ENCODE assay signal across 16 cellular contexts in genomic region chr1:248444602-248445001, GRCh38. TPM values are rescaled to one million over a fixed set of nuclear protein-coding genes. Genes with fewer than 3 reads are reported as not detected.
"Had no signal": no experiment of that assay in that cellular context is flagged by ENCODE, and none has a peak within 500 bp of the region (broad histone marks: within the 10 kb centered on the region; RNA-seq: fewer than 3 reads in every experiment).

No MANE protein-coding gene starts in this region.

RNA-seq across cellular contexts. Expression of gene OR2T2, which starts 0.8 kb away (rescaled TPM):
- total RNA-seq: activated CD4-positive, alpha-beta memory T cell treated with anti-CD3 and anti-CD28 coated beads, Interleukin-2, amount 10 ng/mL, durations not matched to agents 7 days and 5 days; activated CD4-positive, alpha-beta T cell treated with anti-CD3 and anti-CD28 coated beads for 36 hours; activated CD4-positive, alpha-beta T cell treated with anti-CD3 and anti-CD28 coated beads, Interleukin-2, amount 10 ng/mL, durations not matched to agents 7 days and 5 days; activated CD8-positive, alpha-beta memory T cell treated with anti-CD3 and anti-CD28 coated beads, Interleukin-2, amount 10 ng/mL, durations not matched to agents 7 days and 5 days; activated CD8-positive, alpha-beta T cell treated with anti-CD3 and anti-CD28 coated beads, Interleukin-2, amount 10 ng/mL, durations not matched to agents 7 days and 5 days; activated naive CD8-positive, alpha-beta T cell treated with anti-CD3 and anti-CD28 coated beads, Interleukin-2, amount 10 ng/mL, durations not matched to agents 7 days and 5 days; activated T-helper 2 cell treated with anti-CD3 and anti-CD28 coated beads, Interferon-gamma antibody, Interleukin-2, Interleukin-4, amounts not matched to agents 10 μg/mL and 5 μg/mL and 100 μg/mL, durations not matched to agents 14 hours and 24 hours and 36 hours; ascending aorta; bronchial epithelial cell; cardiac muscle cell; chondrocyte; T-cell; T-helper 1 cell treated with Interleukin-12 subunit alpha and Interleukin-12 subunit beta and Interleukin-4 antibody, amounts not matched to agents 30 ng/mL and 1 ng/mL, for 36 hours; T-helper 2 cell treated with Interferon-gamma antibody and Interleukin-4, amounts not matched to agents 100 ng/mL and 5 ng/mL, for 36 hours had no signal
- polyA plus RNA-seq: adipose tissue, cardiac muscle cell had no signal

RNA-seq across cellular contexts. Expression of gene OR2T3, which starts 28.5 kb away (rescaled TPM):
- total RNA-seq: activated CD4-positive, alpha-beta memory T cell treated with anti-CD3 and anti-CD28 coated beads, Interleukin-2, amount 10 ng/mL, durations not matched to agents 7 days and 5 days; activated CD4-positive, alpha-beta T cell treated with anti-CD3 and anti-CD28 coated beads for 36 hours; activated CD4-positive, alpha-beta T cell treated with anti-CD3 and anti-CD28 coated beads, Interleukin-2, amount 10 ng/mL, durations not matched to agents 7 days and 5 days; activated CD8-positive, alpha-beta memory T cell treated with anti-CD3 and anti-CD28 coated beads, Interleukin-2, amount 10 ng/mL, durations not matched to agents 7 days and 5 days; activated CD8-positive, alpha-beta T cell treated with anti-CD3 and anti-CD28 coated beads, Interleukin-2, amount 10 ng/mL, durations not matched to agents 7 days and 5 days; activated naive CD8-positive, alpha-beta T cell treated with anti-CD3 and anti-CD28 coated beads, Interleukin-2, amount 10 ng/mL, durations not matched to agents 7 days and 5 days; activated T-helper 2 cell treated with anti-CD3 and anti-CD28 coated beads, Interferon-gamma antibody, Interleukin-2, Interleukin-4, amounts not matched to agents 10 μg/mL and 5 μg/mL and 100 μg/mL, durations not matched to agents 14 hours and 24 hours and 36 hours; ascending aorta; bronchial epithelial cell; cardiac muscle cell; chondrocyte; T-cell; T-helper 1 cell treated with Interleukin-12 subunit alpha and Interleukin-12 subunit beta and Interleukin-4 antibody, amounts not matched to agents 30 ng/mL and 1 ng/mL, for 36 hours; T-helper 17 cell; T-helper 2 cell treated with Interferon-gamma antibody and Interleukin-4, amounts not matched to agents 100 ng/mL and 5 ng/mL, for 36 hours had no signal
- polyA plus RNA-seq: adipose tissue, cardiac muscle cell had no signal

RNA-seq across cellular contexts. Expression of gene OR2T1, which starts 41.8 kb away (rescaled TPM):
- total RNA-seq: activated CD4-positive, alpha-beta memory T cell treated with anti-CD3 and anti-CD28 coated beads, Interleukin-2, amount 10 ng/mL, durations not matched to agents 7 days and 5 days; activated CD4-positive, alpha-beta T cell treated with anti-CD3 and anti-CD28 coated beads for 36 hours; activated CD4-positive, alpha-beta T cell treated with anti-CD3 and anti-CD28 coated beads, Interleukin-2, amount 10 ng/mL, durations not matched to agents 7 days and 5 days; activated CD8-positive, alpha-beta memory T cell treated with anti-CD3 and anti-CD28 coated beads, Interleukin-2, amount 10 ng/mL, durations not matched to agents 7 days and 5 days; activated CD8-positive, alpha-beta T cell treated with anti-CD3 and anti-CD28 coated beads, Interleukin-2, amount 10 ng/mL, durations not matched to agents 7 days and 5 days; activated naive CD8-positive, alpha-beta T cell treated with anti-CD3 and anti-CD28 coated beads, Interleukin-2, amount 10 ng/mL, durations not matched to agents 7 days and 5 days; activated T-helper 2 cell treated with anti-CD3 and anti-CD28 coated beads, Interferon-gamma antibody, Interleukin-2, Interleukin-4, amounts not matched to agents 10 μg/mL and 5 μg/mL and 100 μg/mL, durations not matched to agents 14 hours and 24 hours and 36 hours; ascending aorta; bronchial epithelial cell; cardiac muscle cell; chondrocyte; T-cell; T-helper 1 cell treated with Interleukin-12 subunit alpha and Interleukin-12 subunit beta and Interleukin-4 antibody, amounts not matched to agents 30 ng/mL and 1 ng/mL, for 36 hours; T-helper 17 cell; T-helper 2 cell treated with Interferon-gamma antibody and Interleukin-4, amounts not matched to agents 100 ng/mL and 5 ng/mL, for 36 hours had no signal
- polyA plus RNA-seq: adipose tissue, cardiac muscle cell had no signal

RNA-seq across cellular contexts. Expression of gene OR2T5, which starts 43.8 kb away (rescaled TPM):
- total RNA-seq: activated CD4-positive, alpha-beta memory T cell treated with anti-CD3 and anti-CD28 coated beads, Interleukin-2, amount 10 ng/mL, durations not matched to agents 7 days and 5 days; activated CD4-positive, alpha-beta T cell treated with anti-CD3 and anti-CD28 coated beads for 36 hours; activated CD4-positive, alpha-beta T cell treated with anti-CD3 and anti-CD28 coated beads, Interleukin-2, amount 10 ng/mL, durations not matched to agents 7 days and 5 days; activated CD8-positive, alpha-beta memory T cell treated with anti-CD3 and anti-CD28 coated beads, Interleukin-2, amount 10 ng/mL, durations not matched to agents 7 days and 5 days; activated CD8-positive, alpha-beta T cell treated with anti-CD3 and anti-CD28 coated beads, Interleukin-2, amount 10 ng/mL, durations not matched to agents 7 days and 5 days; activated naive CD8-positive, alpha-beta T cell treated with anti-CD3 and anti-CD28 coated beads, Interleukin-2, amount 10 ng/mL, durations not matched to agents 7 days and 5 days; activated T-helper 2 cell treated with anti-CD3 and anti-CD28 coated beads, Interferon-gamma antibody, Interleukin-2, Interleukin-4, amounts not matched to agents 10 μg/mL and 5 μg/mL and 100 μg/mL, durations not matched to agents 14 hours and 24 hours and 36 hours; ascending aorta; bronchial epithelial cell; cardiac muscle cell; chondrocyte; T-cell; T-helper 1 cell treated with Interleukin-12 subunit alpha and Interleukin-12 subunit beta and Interleukin-4 antibody, amounts not matched to agents 30 ng/mL and 1 ng/mL, for 36 hours; T-helper 17 cell; T-helper 2 cell treated with Interferon-gamma antibody and Interleukin-4, amounts not matched to agents 100 ng/mL and 5 ng/mL, for 36 hours had no signal
- polyA plus RNA-seq: adipose tissue, cardiac muscle cell had no signal
